21 cellular contexts compared by ENCODE assay signal in the genomic region with DNA sequence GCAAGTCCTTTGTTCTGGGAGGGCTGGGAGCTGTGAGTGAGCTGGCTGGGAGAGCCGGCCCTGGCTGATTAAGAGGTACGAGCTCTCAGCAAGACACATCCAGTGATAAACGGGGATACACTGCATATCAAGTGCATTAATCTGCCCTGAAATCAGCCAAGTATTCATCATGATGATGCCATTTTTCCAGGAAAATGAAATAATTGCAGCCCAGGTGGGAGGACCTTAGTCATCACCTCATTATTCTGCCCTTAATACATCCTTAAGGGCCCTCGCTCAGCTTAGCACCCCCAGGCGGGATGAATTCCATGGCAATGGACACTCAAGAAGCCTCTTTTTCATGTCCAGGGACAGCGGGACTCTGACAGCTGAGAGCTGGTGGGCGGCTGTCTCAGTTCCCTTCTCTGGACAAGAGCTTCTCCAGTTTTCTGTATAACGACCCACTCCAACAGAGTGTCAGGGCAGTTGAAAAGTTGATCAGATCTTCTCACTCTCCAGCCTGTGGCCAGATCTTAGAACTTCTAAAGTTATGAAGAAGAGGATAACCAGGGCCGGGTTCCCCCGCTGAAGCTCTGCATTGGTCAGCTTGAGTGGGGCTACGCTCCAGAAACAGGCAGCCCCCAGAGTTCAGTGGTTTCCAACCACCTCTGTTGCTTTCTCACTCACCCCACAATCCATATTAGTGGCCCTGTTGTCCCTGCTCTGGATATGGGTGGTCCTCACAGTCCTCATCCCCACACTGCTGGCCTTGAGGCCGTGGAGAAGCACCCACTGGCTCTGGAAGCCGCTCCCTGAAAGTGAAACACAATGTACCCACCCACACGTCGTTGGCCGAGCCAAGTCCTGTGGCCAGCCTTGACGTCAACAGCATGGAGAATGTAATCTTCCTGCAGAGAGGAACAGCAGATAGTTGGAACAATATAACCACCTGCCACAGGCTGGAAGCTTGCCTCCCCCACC.
A peak's percentile ranks its signal among the peaks of the same experiment; 100 is the strongest.
DNase-seq lines count a peak whose midpoint lies in the region; ATAC-seq, FAIRE-seq and TF ChIP-seq lines count a peak whose summit lies in the region.
"Had no signal": no experiment of that assay in that cellular context is flagged by ENCODE, and none has a peak within 500 bp of the region (broad histone marks: within the 10 kb centered on the region; RNA-seq: fewer than 3 reads in every experiment).

No MANE protein-coding gene starts in this region.

- H3K27ac Mint-ChIP-seq in activated naive CD8-positive, alpha-beta T cell treated with anti-CD3 and anti-CD28 coated beads, Interleukin-2, amount 50 U/mL, for 24 hours = peak overlapping the region; percentile 59
- no peak overlapping the region for H3K27ac Mint-ChIP-seq in activated naive CD8-positive, alpha-beta T cell treated with anti-CD3 and anti-CD28 coated beads for 36 hours
- H3K27ac Mint-ChIP-seq: brain; CD4-positive, CD25-positive, alpha-beta regulatory T cell had no signal

- H3K27me3 Mint-ChIP-seq in activated naive CD8-positive, alpha-beta T cell treated with anti-CD3 and anti-CD28 coated beads, Interleukin-2, amount 50 U/mL, for 24 hours = peaks cover 5% of the 10 kb centered on the region
- peaks cover 9% of the 10 kb centered on the region for H3K27me3 Mint-ChIP-seq in activated naive CD8-positive, alpha-beta T cell treated with anti-CD3 and anti-CD28 coated beads for 36 hours
- H3K27me3 Mint-ChIP-seq: CD4-positive, CD25-positive, alpha-beta regulatory T cell had no signal

- intact Hi-C loops in aorta (cut with DNase I) = no loop called here

- TF ChIP-seq CTCF in fibroblast of pulmonary artery (IDR thresholded peaks at IDR 0.05; ENCODE audit: low read length, missing control alignments) = no peak

- H2AK5ac ChIP-seq in neuronal stem cell (ENCODE audit: low read depth, low read length) = no peak overlapping the region

- no peaks in the 10 kb centered on the region for H3K9me3 ChIP-seq in neuronal stem cell (replicated peaks in 1 of 2; ENCODE audit: control insufficient read depth in 2 of 2, insufficient read depth in 1 of 2, low read depth in 1 of 2, low read length in 2 of 2)
- H3K9me3 ChIP-seq in aorta (ENCODE audit: control insufficient read depth, low read length) = no peaks in the 10 kb centered on the region
- H3K9me3 ChIP-seq: A549, gastrocnemius medialis, thoracic aorta had no signal

- H3K36me3 ChIP-seq in neuronal stem cell (replicated peaks in 1 of 2; ENCODE audit: control insufficient read depth in 2 of 2, insufficient read depth in 2 of 2, low read length in 2 of 2) (no peaks in the 10 kb centered on the region), aorta (ENCODE audit: control insufficient read depth in 1 of 2, insufficient read depth in 2 of 2, low read length in 1 of 2) (no peaks in the 10 kb centered on the region)
- H3K36me3 ChIP-seq: gastrocnemius medialis, thoracic aorta had no signal

- H3K18ac ChIP-seq in neuronal stem cell (ENCODE audit: low read length) = peak overlapping the region; percentile 46

- FAIRE-seq in RCC 7860 (lab: Jason Lieb, UNC) = no peak
- FAIRE-seq: A549, endothelial cell of umbilical vein had no signal

- no peak overlapping the region for H3K14ac ChIP-seq in neuronal stem cell (ENCODE audit: low read length)

- DNase-seq in activated naive CD8-positive, alpha-beta T cell treated with anti-CD3 and anti-CD28 coated beads, Interleukin-2, amount 50 U/mL, for 24 hours = no peak
- DNase-seq in activated naive CD8-positive, alpha-beta T cell treated with anti-CD3 and anti-CD28 coated beads for 36 hours = no peak
- DNase-seq in fibroblast of pulmonary artery (ENCODE audit: low read depth) (peak; percentile 8), neuronal stem cell (ENCODE audit: low spot score) (no peak), aorta (peak in 1 of 2 donors; percentile 81), activated gamma-delta T cell (lab: John Stamatoyannopoulos, UW) (no peak), RCC 7860 (ENCODE audit: low spot score) (no peak)
- DNase-seq: activated CD4-positive, alpha-beta T cell treated with anti-CD3 and anti-CD28 coated beads for 4 hours; activated naive CD4-positive, alpha-beta T cell treated with anti-CD3 and anti-CD28 coated beads, Interleukin-2, amount 50 U/mL, for 16 hours; CD4-positive, CD25-positive, alpha-beta regulatory T cell; DMS53; Karpas-422; stimulated activated CD4-positive, alpha-beta T cell treated with anti-CD3 and anti-CD28 coated beads, Interleukin-12 subunit alpha, Interleukin-12 subunit beta, amount 100 ng/mL, for 4 hours had no signal

- no peak overlapping the region for H2BK120ac ChIP-seq in neuronal stem cell (ENCODE audit: low read depth, low read length)

- no peak overlapping the region for H2BK15ac ChIP-seq in neuronal stem cell (ENCODE audit: low read length)

- peak overlapping the region; percentile 30 for H2AFZ ChIP-seq in neuronal stem cell (ENCODE audit: low read length)
- H2AFZ ChIP-seq: parathyroid adenoma had no signal

- H3K27ac ChIP-seq in neuronal stem cell (replicated peaks; ENCODE audit: low read length) (no peak overlapping the region), aorta (ENCODE audit: low read depth in 1 of 2, low read length in 2 of 2) (no peak overlapping the region)
- H3K27ac ChIP-seq: A549, parathyroid adenoma, thoracic aorta had no signal

- H3K4me1 ChIP-seq in neuronal stem cell (ENCODE audit: control insufficient read depth in 2 of 2, insufficient read depth in 1 of 2, low read depth in 1 of 2, low read length in 2 of 2) = peaks cover 0 to 3% of the 10 kb centered on the region in 2 donors
- no peaks in the 10 kb centered on the region for H3K4me1 ChIP-seq in aorta (ENCODE audit: control insufficient read depth in 1 of 2, insufficient read depth in 2 of 2, low read length in 2 of 2)
- H3K4me1 ChIP-seq: A549, gastrocnemius medialis, parathyroid adenoma had no signal

- no peaks in the 10 kb centered on the region for H3K79me1 ChIP-seq in neuronal stem cell (ENCODE audit: low read depth, low read length)

- H4K8ac ChIP-seq in neuronal stem cell (ENCODE audit: low read depth, low read length) = no peak overlapping the region

- H2BK5ac ChIP-seq in neuronal stem cell (ENCODE audit: low read length) = no peak overlapping the region

- no peaks in the 10 kb centered on the region for H3K9me3 Mint-ChIP-seq in activated naive CD8-positive, alpha-beta T cell treated with anti-CD3 and anti-CD28 coated beads, Interleukin-2, amount 50 U/mL, for 24 hours
- no peaks in the 10 kb centered on the region for H3K9me3 Mint-ChIP-seq in activated naive CD8-positive, alpha-beta T cell treated with anti-CD3 and anti-CD28 coated beads for 36 hours
- H3K9me3 Mint-ChIP-seq: CD4-positive, CD25-positive, alpha-beta regulatory T cell had no signal

- H3K36me3 Mint-ChIP-seq in activated naive CD8-positive, alpha-beta T cell treated with anti-CD3 and anti-CD28 coated beads, Interleukin-2, amount 50 U/mL, for 24 hours (ENCODE audit: low read depth) = no peaks in the 10 kb centered on the region
- H3K36me3 Mint-ChIP-seq in activated naive CD8-positive, alpha-beta T cell treated with anti-CD3 and anti-CD28 coated beads for 36 hours = no peaks in the 10 kb centered on the region
- H3K36me3 Mint-ChIP-seq: brain; CD4-positive, CD25-positive, alpha-beta regulatory T cell had no signal

- H3K23ac ChIP-seq in neuronal stem cell (ENCODE audit: low read depth, low read length, poor library complexity) = no peak overlapping the region

- no peaks in the 10 kb centered on the region for H3K4me1 Mint-ChIP-seq in activated naive CD8-positive, alpha-beta T cell treated with anti-CD3 and anti-CD28 coated beads, Interleukin-2, amount 50 U/mL, for 24 hours
- peaks cover 6% of the 10 kb centered on the region for H3K4me1 Mint-ChIP-seq in activated naive CD8-positive, alpha-beta T cell treated with anti-CD3 and anti-CD28 coated beads for 36 hours
- H3K4me1 Mint-ChIP-seq: brain had no signal

- H3K4ac ChIP-seq in neuronal stem cell (ENCODE audit: low read length) = no peak overlapping the region

- ATAC-seq in activated naive CD8-positive, alpha-beta T cell treated with anti-CD3 and anti-CD28 coated beads, Interleukin-2, amount 50 U/mL, for 24 hours = peak; percentile 12
- ATAC-seq in aorta (ENCODE audit: low FRiP score) = peak; percentile 67
- ATAC-seq in HG02571 (IDR thresholded peaks at IDR 0.05; ENCODE audit: unreplicated experiment) = no peak
- ATAC-seq: A549, Panc1 had no signal

- no peak overlapping the region for H2BK12ac ChIP-seq in neuronal stem cell (ENCODE audit: low read length)

- H4K91ac ChIP-seq in neuronal stem cell (ENCODE audit: low read depth, low read length, poor library complexity) = no peak overlapping the region

- peaks cover 0 to 7% (median 0%) of the 10 kb centered on the region in 3 experiments for H3K27me3 ChIP-seq in neuronal stem cell (ENCODE audit: control insufficient read depth in 3 of 3, insufficient read depth in 3 of 3, low read depth in 1 of 3, low read length in 3 of 3)
- no peaks in the 10 kb centered on the region for H3K27me3 ChIP-seq in aorta (ENCODE audit: control insufficient read depth in 1 of 2, insufficient read depth in 2 of 2, low read length in 1 of 2)
- H3K27me3 ChIP-seq: gastrocnemius medialis had no signal

- H3K4me3 ChIP-seq in fibroblast of pulmonary artery (replicated peaks; ENCODE audit: low read depth, low read length) (no peak overlapping the region), neuronal stem cell (ENCODE audit: low read length in 2 of 2) (no peak overlapping the region), aorta (ENCODE audit: low read length in 2 of 2) (no peak overlapping the region)
- H3K4me3 ChIP-seq: A549, gastrocnemius medialis, thoracic aorta had no signal

- H3K4me2 ChIP-seq in neuronal stem cell (ENCODE audit: insufficient read depth, low read length, poor library complexity, severe bottlenecking) = no peak overlapping the region
- H3K4me2 ChIP-seq: A549 had no signal

- no peak overlapping the region for H3K4me3 Mint-ChIP-seq in activated naive CD8-positive, alpha-beta T cell treated with anti-CD3 and anti-CD28 coated beads, Interleukin-2, amount 50 U/mL, for 24 hours
- no peak overlapping the region for H3K4me3 Mint-ChIP-seq in activated naive CD8-positive, alpha-beta T cell treated with anti-CD3 and anti-CD28 coated beads for 36 hours
- H3K4me3 Mint-ChIP-seq: brain; CD4-positive, CD25-positive, alpha-beta regulatory T cell had no signal

- WGBS in neuronal stem cell (ENCODE audit: extremely low coverage in 2 of 2, insufficient read length in 2 of 2, insufficient replicate concordance in 1 of 2), 2 donors = no CpG with 5 or more reads among the region's 17 CpGs
- 66 to 70% methylated on average over 17 of the region's 17 CpGs for WGBS in aorta, 2 donors

- no peak overlapping the region for H3K9ac ChIP-seq in neuronal stem cell (ENCODE audit: low read depth, low read length, poor library complexity)
- H3K9ac ChIP-seq: parathyroid adenoma had no signal
